In the genomic region with DNA sequence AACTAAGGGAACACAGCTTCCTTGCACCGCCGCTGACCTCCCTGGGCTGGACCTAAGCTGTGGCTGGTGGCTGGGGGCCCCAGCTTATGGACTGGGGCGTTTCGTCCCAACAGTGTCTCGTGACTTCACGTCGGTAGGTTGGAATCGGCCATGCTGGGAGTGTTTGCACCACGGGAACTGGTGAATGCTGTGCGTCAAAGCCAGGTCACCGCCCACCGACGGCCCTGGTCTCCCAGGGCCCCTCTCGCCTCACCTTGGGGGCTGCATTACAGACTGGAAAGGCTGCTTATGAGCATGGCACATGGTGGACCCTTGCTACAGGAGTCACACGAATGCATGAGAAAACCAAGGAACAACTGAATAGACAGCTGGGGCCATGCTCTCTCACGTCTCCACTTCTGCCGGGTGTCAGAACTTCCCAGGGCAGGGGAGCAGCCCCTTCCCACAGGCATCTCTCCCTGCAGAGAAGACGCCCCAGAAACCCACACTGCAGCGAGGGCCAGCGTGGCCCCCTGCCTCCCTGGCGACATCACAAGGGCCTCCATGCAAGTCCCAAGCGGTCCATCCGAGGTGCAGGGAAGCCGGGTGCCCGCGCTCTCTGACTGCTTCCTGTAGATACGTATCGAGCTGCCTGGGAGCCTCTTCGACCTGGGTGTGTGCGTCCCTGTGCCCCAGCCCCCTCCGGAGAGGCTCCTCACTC, we compare ENCODE assay signal across 19 cellular contexts.
A peak's percentile ranks its signal among the peaks of the same experiment; 100 is the strongest.
DNase-seq lines count a peak whose midpoint lies in the region; ATAC-seq and TF ChIP-seq lines count a peak whose summit lies in the region.
"Had no signal": no experiment of that assay in that cellular context is flagged by ENCODE, and none has a peak within 500 bp of the region (broad histone marks: within the 10 kb centered on the region; RNA-seq: fewer than 3 reads in every experiment).

No MANE protein-coding gene starts in this region.

- no peak for TF ChIP-seq POLR2A in stomach (IDR thresholded peaks at IDR 0.05)

- H3K36me3 Mint-ChIP-seq in mesothelial cell of epicardium = no peaks in the 10 kb centered on the region

- no peaks in the 10 kb centered on the region for H3K9me3 Mint-ChIP-seq in mesothelial cell of epicardium
- H3K9me3 Mint-ChIP-seq: activated naive CD8-positive, alpha-beta T cell treated with anti-CD3 and anti-CD28 coated beads, Interleukin-2, amount 50 U/mL, for 24 hours; central memory CD8-positive, alpha-beta T cell; neural crest cell had no signal

- peak overlapping the region; percentile 59 for H3K27ac Mint-ChIP-seq in mesothelial cell of epicardium
- H3K27ac Mint-ChIP-seq: activated naive CD8-positive, alpha-beta T cell treated with anti-CD3 and anti-CD28 coated beads, Interleukin-2, amount 50 U/mL, for 24 hours had no signal

- no peaks in the 10 kb centered on the region for H3K27me3 ChIP-seq in BLaER1 treated with 17β-estradiol and CSF1 and Interleukin-3, amounts not matched to agents 10 nM and 100 nM
- peaks cover 0 to 1% (median 0%) of the 10 kb centered on the region in 3 donors for H3K27me3 ChIP-seq in stomach

- no peak for TF ChIP-seq EP300 in stomach (IDR thresholded peaks at IDR 0.05)

- H3K4me2 ChIP-seq in BLaER1 treated with 17β-estradiol and CSF1 and Interleukin-3, amounts not matched to agents 10 nM and 100 nM = peak overlapping the region; percentile 63 to 91 (median 82)

- peaks cover 60% of the 10 kb centered on the region for H3K4me1 Mint-ChIP-seq in mesothelial cell of epicardium
- H3K4me1 Mint-ChIP-seq: central memory CD8-positive, alpha-beta T cell had no signal

- H3K9me3 ChIP-seq in BLaER1 treated with 17β-estradiol and CSF1 and Interleukin-3, amounts not matched to agents 10 nM and 100 nM (replicated peaks in 1 of 11) = peaks cover 0 to 10% (median 0%) of the 10 kb centered on the region in 11 experiments; a peak in 5 of 22 replicates
- no peaks in the 10 kb centered on the region for H3K9me3 ChIP-seq in stomach
- H3K9me3 ChIP-seq: left ventricle myocardium inferior had no signal

- no peaks in the 10 kb centered on the region for H3K27me3 Mint-ChIP-seq in mesothelial cell of epicardium (ENCODE audit: low read depth)
- H3K27me3 Mint-ChIP-seq: activated naive CD8-positive, alpha-beta T cell treated with anti-CD3 and anti-CD28 coated beads, Interleukin-2, amount 50 U/mL, for 24 hours; central memory CD8-positive, alpha-beta T cell had no signal

- ATAC-seq in HG02588 (IDR thresholded peaks at IDR 0.05; ENCODE audit: unreplicated experiment) (no peak), GM21737 (IDR thresholded peaks at IDR 0.05; ENCODE audit: unreplicated experiment) (no peak)

- H3K4me1 ChIP-seq in BLaER1 treated with 17β-estradiol and CSF1 and Interleukin-3, amounts not matched to agents 10 nM and 100 nM = peaks cover 50 to 85% (median 83%) of the 10 kb centered on the region in 10 experiments
- H3K4me1 ChIP-seq in stomach = peaks cover 30 to 53% (median 47%) of the 10 kb centered on the region in 4 donors

- intact Hi-C loops in stomach (cut with DNase I; ENCODE audit: low total_unique reads) = no loop called here

- no peak for DNase-seq in mesothelial cell of epicardium (ENCODE audit: low spot score in 2 of 2, unreplicated experiment in 2 of 2)
- DNase-seq in stomach = no peak
- DNase-seq in hepatic stellate cell (ENCODE audit: low spot score) = no peak
- DNase-seq in Kasumi-1 (lab: John Stamatoyannopoulos, UW) = no peak
- DNase-seq: activated CD4-positive, alpha-beta T cell treated with anti-CD3 and anti-CD28 coated beads for 4 hours; activated gamma-delta T cell treated with Interleukin-2 at 50 U/mL for 16 hours; activated T-cell treated with anti-CD3 and anti-CD28 coated beads, Interleukin-2, amount 50 U/mL, for 1 hour; left ventricle myocardium inferior; NCI-H146; NCI-H774; stimulated activated naive CD4-positive, alpha-beta T cell treated with Interleukin-2 at 50 U/mL for 16 hours had no signal

- H3K4me3 ChIP-seq in BLaER1 treated with 17β-estradiol and CSF1 and Interleukin-3, amounts not matched to agents 10 nM and 100 nM = peak overlapping the region in 4 of 10 experiments; percentile 11 to 25 (median 19); a peak in 4 of 20 replicates
- no peak overlapping the region for H3K4me3 ChIP-seq in stomach
- H3K4me3 ChIP-seq: GM23248, left ventricle myocardium inferior had no signal

- peak overlapping the region; percentile 73 to 93 (median 86) for H3K27ac ChIP-seq in BLaER1 treated with 17β-estradiol and CSF1 and Interleukin-3, amounts not matched to agents 10 nM and 100 nM
- H3K27ac ChIP-seq in VCaP = peak overlapping the region; percentile 100
- peak overlapping the region; percentile 85 to 94 (median 91) for H3K27ac ChIP-seq in stomach
- H3K27ac ChIP-seq: GM23248, left ventricle myocardium inferior had no signal

- no peaks in the 10 kb centered on the region for H4K20me1 ChIP-seq in BLaER1 treated with 17β-estradiol and CSF1 and Interleukin-3, amounts not matched to agents 10 nM and 100 nM

- 45 to 88% (median 76%) methylated on average over 15 to 31 of the region's 31 CpGs for WGBS in stomach, 5 donors

- no peaks in the 10 kb centered on the region for H3K36me3 ChIP-seq in BLaER1 treated with 17β-estradiol and CSF1 and Interleukin-3, amounts not matched to agents 10 nM and 100 nM
- no peaks in the 10 kb centered on the region for H3K36me3 ChIP-seq in stomach
- H3K36me3 ChIP-seq: left ventricle myocardium inferior had no signal

- peak overlapping the region; percentile 26 to 77 (median 70); a peak in 18 of 22 replicates for H3K9ac ChIP-seq in BLaER1 treated with 17β-estradiol and CSF1 and Interleukin-3, amounts not matched to agents 10 nM and 100 nM
- H3K9ac ChIP-seq: GM23248 had no signal

- TF ChIP-seq CTCF in VCaP (conservative IDR thresholded peaks at IDR 0.05) (no peak), mesothelial cell of epicardium (IDR thresholded peaks at IDR 0.05; ENCODE audit: unreplicated experiment) (no peak), stomach (IDR thresholded peaks at IDR 0.05) (no peak)

- no peak overlapping the region for H3K4me3 Mint-ChIP-seq in mesothelial cell of epicardium
- H3K4me3 Mint-ChIP-seq: activated naive CD8-positive, alpha-beta T cell treated with anti-CD3 and anti-CD28 coated beads, Interleukin-2, amount 50 U/mL, for 24 hours; central memory CD8-positive, alpha-beta T cell; neural crest cell had no signal
